Comparison of ENCODE assay signal across 39 cellular contexts in the genomic region with DNA sequence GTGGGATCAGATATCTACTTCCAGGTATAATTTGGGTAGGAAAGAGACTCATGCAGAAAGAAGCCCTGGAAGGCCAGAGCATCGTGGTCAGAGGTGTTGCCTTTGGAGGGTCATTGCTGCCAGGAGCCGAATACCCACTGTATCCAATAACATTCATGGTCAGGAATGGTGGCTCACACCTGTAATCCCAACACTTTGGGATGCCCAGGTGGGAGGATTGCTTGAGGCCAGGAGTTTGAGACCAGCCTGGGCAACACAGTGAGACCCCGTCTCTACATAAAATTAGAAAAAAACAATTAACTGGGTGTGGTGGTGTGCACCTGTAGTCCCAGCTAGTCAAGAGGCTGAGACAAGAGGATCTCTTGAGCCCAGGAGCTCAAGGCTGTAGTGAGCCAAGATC. TPM values are rescaled to one million over a fixed set of nuclear protein-coding genes. Genes with fewer than 3 reads are reported as not detected.
"Had no signal": no experiment of that assay in that cellular context is flagged by ENCODE, and none has a peak within 500 bp of the region (broad histone marks: within the 10 kb centered on the region; RNA-seq: fewer than 3 reads in every experiment).

No MANE protein-coding gene starts in this region.

- H3K9me3 ChIP-seq: MG63 had no signal

- H3K27ac ChIP-seq: KMS-11 had no signal

- H3K4me2 ChIP-seq: KMS-11 had no signal

- H3K36me3 ChIP-seq: MG63 had no signal

- DNase-seq: Karpas-422, Kasumi-1, MG63, MM.1S, MV-4-11, NCI-H1048, NCI-H1092, NCI-H1092 treated with DMSO at 0.1 percent for 48 hours, NCI-H1105, NCI-H1105 treated with DMSO at 0.1 percent for 48 hours, NCI-H1417, NCI-H1417 treated with DMSO at 0.1 percent for 48 hours, NCI-H1436, NCI-H1436 treated with DMSO at 0.1 percent for 48 hours, NCI-H146, NCI-H1694, NCI-H1694 treated with DMSO at 0.1 percent for 48 hours, NCI-H187, NCI-H187 treated with DMSO at 0.1 percent for 48 hours, NCI-H1930, NCI-H2029, NCI-H2029 treated with DMSO at 0.1 percent for 48 hours, NCI-H2081, NCI-H2081 treated with DMSO at 0.1 percent for 48 hours, NCI-H2107, NCI-H2171, NCI-H2171 treated with DMSO at 0.1 percent for 48 hours, NCI-H2227 treated with DMSO at 0.1 percent for 48 hours, NCI-H226, NCI-H345, NCI-H446, NCI-H446 treated with DMSO at 0.1 percent for 48 hours, NCI-H510A, NCI-H510A treated with DMSO at 0.1 percent for 48 hours had no signal

- H3K27me3 ChIP-seq: MG63 had no signal

- H3K9ac ChIP-seq: KMS-11 had no signal

- H3K4me3 ChIP-seq: MG63 had no signal

RNA-seq across cellular contexts. Expression of gene F11, which starts 10.9 kb away (rescaled TPM):
- total RNA-seq: LHCN-M2, M059J, MCF 10A, NCI-H460 had no signal

RNA-seq across cellular contexts. Expression of gene KLKB1, which starts 27.8 kb away (rescaled TPM):
- total RNA-seq: LHCN-M2, M059J had no signal
